Comparison of ENCODE assay signal across 17 cellular contexts in the genomic region with DNA sequence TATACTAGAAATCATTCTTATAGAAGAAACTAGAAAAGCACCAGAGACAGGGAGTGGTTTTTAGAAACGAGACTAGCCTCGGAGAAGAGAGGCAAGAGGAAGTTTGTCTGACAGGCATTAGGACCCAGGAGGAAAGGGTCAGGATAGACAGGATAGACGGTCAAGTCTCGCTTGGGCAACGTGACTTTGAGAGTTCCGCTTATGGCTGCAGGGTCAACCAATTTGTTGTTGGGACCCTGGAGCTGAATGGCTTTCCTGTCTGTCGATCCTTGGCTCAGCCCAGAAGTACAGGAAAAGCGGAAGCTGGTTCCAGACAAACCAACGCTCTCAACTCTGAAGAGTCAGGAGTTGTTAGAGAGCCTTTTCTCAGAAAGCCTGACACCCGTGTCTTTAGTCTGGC.
DNase-seq lines count a peak whose midpoint lies in the region; ATAC-seq, FAIRE-seq and TF ChIP-seq lines count a peak whose summit lies in the region.
"Had no signal": no experiment of that assay in that cellular context is flagged by ENCODE, and none has a peak within 500 bp of the region (broad histone marks: within the 10 kb centered on the region; RNA-seq: fewer than 3 reads in every experiment).

No MANE protein-coding gene starts in this region.

- no peak overlapping the region for H3K9ac ChIP-seq in K562 (ENCODE audit: insufficient read depth in 1 of 2, low read depth in 2 of 2, low read length in 2 of 2)

- in situ Hi-C loops in K562 (cut with MboI) = no loop called here

- peaks cover 12% of the 10 kb centered on the region for H3K9me3 ChIP-seq in SJCRH30 (replicated peaks)
- H3K9me3 ChIP-seq in K562 (replicated peaks; ENCODE audit: control insufficient read depth, insufficient read depth, low read depth, low read length) = peaks cover 3% of the 10 kb centered on the region; the same call in 1 of the 2 replicates

- no peak for TF ChIP-seq CTCF in K562 (IDR thresholded peaks at IDR 0.05 in 2 of 3, conservative IDR thresholded peaks at IDR 0.05 in 1 of 3; ENCODE audit: insufficient read depth in 2 of 3, low read depth in 1 of 3, low read length in 3 of 3)

- H3K79me2 ChIP-seq in K562 (ENCODE audit: control insufficient read depth, insufficient read depth, low read length) = no peaks in the 10 kb centered on the region

- 5% methylated on average over 10 of the region's 10 CpGs for WGBS in K562 (ENCODE audit: insufficient coverage, low coverage, missing lambda C conversion rate)

- FAIRE-seq in K562 (lab: Jason Lieb, UNC) = no peak
- FAIRE-seq: G401.6, GM12892, GM19239 had no signal

- TF ChIP-seq POLR2A in K562 (conservative IDR thresholded peaks at IDR 0.05) = no peak

- H3K4me3 ChIP-seq in SJCRH30 (peak overlapping the region; percentile 47), K562 (peak overlapping the region; percentile 30; the same call in 1 of the 2 replicates)

- no peaks in the 10 kb centered on the region for H3K9me1 ChIP-seq in K562 (ENCODE audit: control insufficient read depth, insufficient read depth, low read length)

- H3K4me2 ChIP-seq in K562 (ENCODE audit: insufficient read depth, low read length) = peak overlapping the region; percentile 70

- DNase-seq in H4 (ENCODE audit: low spot score) (peak; percentile 31), SJCRH30 (peak; percentile 31 to 46), K562 (ENCODE audit: extremely low read depth in 1 of 4, low spot score in 3 of 4) (peak in 1 of 4 experiments; percentile 24), NCI-H774 (lab: John Stamatoyannopoulos, UW) (no peak)
- DNase-seq: C1 segment of cervical spinal cord; Caco-2; CD4-positive, alpha-beta memory T cell; DMS153; DND-41; GOT3; H7; HCEC 1CT had no signal

- H3K27me3 ChIP-seq in SJCRH30 (no peaks in the 10 kb centered on the region), K562 (ENCODE audit: control insufficient read depth in 2 of 2, insufficient read depth in 2 of 2, low read length in 2 of 2) (no peaks in the 10 kb centered on the region)

- no peak for TF ChIP-seq EP300 in K562 (IDR thresholded peaks at IDR 0.05; ENCODE audit: low read length)

- no peaks in the 10 kb centered on the region; the same call in 1 of the 2 replicates for H3K4me1 ChIP-seq in SJCRH30
- no peaks in the 10 kb centered on the region for H3K4me1 ChIP-seq in K562 (replicated peaks in 1 of 2; ENCODE audit: control insufficient read depth in 2 of 2, insufficient read depth in 2 of 2, low read length in 2 of 2)
- H3K4me1 ChIP-seq: Caco-2 had no signal

- POLR2A ChIA-PET in K562 (lab: Yijun Ruan, JAX) = no interaction called here

- TF ChIP-seq RAD21 in K562 (CRISPR knock-in tag; conservative IDR thresholded peaks at IDR 0.05 in 1 of 2, IDR thresholded peaks at IDR 0.05 in 1 of 2) = no peak

- peak overlapping the region; percentile 89 for H2AFZ ChIP-seq in K562 (ENCODE audit: low read depth, low read length)

- CTCF ChIA-PET in K562 (lab: Yijun Ruan, JAX; ENCODE audit: low intra/inter-chr PET ratio) = no interaction called here

- ATAC-seq in K562 (0 out of 3 replicates have a peak, but pooled peaks have one; percentile 36), GM19351 (IDR thresholded peaks at IDR 0.05; ENCODE audit: unreplicated experiment) (no peak), HG02610 (IDR thresholded peaks at IDR 0.05; ENCODE audit: unreplicated experiment) (no peak)

- no peaks in the 10 kb centered on the region for H4K20me1 ChIP-seq in K562 (replicated peaks; ENCODE audit: control insufficient read depth, insufficient read depth, low read length)

- H3K27ac ChIP-seq in SJCRH30 (peak overlapping the region; percentile 8; the same call in 1 of the 2 replicates), K562 (ENCODE audit: extremely low read depth, low read depth, low read length) (no peak overlapping the region; the same call in 2 of the 3 replicates)

- no TSS peak for BruUV-seq in K562 (replicated peaks; lab: Mats Ljungman, UMichigan)

- intact Hi-C loops in K562 (cut with micrococcal nuclease) = no loop called here

- H3K36me3 ChIP-seq in SJCRH30 (no peaks in the 10 kb centered on the region), K562 (ENCODE audit: control insufficient read depth, insufficient read depth, low read length) (no peaks in the 10 kb centered on the region)

TF ChIP-seq in K562, 482 proteins besides CTCF, POLR2A, EP300 and RAD21 (continues in another document):
- TF ChIP-seq ZNF311 (CRISPR knock-in tag; IDR thresholded peaks at IDR 0.05) = no peak
- TF ChIP-seq FOXM1 (IDR thresholded peaks at IDR 0.05; ENCODE audit: low read depth) = 0 out of 2 replicates have a peak, but pooled peaks have one; percentile 23
- no peak for TF ChIP-seq FOXM1 (CRISPR knock-in tag; IDR thresholded peaks at IDR 0.05; ENCODE audit: low read depth)
- TF ChIP-seq, protein P1, sequence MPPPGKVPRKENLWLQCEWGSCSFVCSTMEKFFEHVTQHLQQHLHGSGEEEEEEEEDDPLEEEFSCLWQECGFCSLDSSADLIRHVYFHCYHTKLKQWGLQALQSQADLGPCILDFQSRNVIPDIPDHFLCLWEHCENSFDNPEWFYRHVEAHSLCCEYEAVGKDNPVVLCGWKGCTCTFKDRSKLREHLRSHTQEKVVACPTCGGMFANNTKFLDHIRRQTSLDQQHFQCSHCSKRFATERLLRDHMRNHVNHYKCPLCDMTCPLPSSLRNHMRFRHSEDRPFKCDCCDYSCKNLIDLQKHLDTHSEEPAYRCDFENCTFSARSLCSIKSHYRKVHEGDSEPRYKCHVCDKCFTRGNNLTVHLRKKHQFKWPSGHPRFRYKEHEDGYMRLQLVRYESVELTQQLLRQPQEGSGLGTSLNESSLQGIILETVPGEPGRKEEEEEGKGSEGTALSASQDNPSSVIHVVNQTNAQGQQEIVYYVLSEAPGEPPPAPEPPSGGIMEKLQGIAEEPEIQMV (tag; conservative IDR thresholded peaks at IDR 0.05; ENCODE audit: low read depth) = no peak
- TF ChIP-seq, protein P2, sequence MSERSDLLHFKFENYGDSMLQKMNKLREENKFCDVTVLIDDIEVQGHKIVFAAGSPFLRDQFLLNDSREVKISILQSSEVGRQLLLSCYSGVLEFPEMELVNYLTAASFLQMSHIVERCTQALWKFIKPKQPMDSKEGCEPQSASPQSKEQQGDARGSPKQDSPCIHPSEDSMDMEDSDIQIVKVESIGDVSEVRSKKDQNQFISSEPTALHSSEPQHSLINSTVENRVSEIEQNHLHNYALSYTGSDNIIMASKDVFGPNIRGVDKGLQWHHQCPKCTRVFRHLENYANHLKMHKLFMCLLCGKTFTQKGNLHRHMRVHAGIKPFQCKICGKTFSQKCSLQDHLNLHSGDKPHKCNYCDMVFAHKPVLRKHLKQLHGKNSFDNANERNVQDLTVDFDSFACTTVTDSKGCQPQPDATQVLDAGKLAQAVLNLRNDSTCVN (CRISPR knock-in tag; IDR thresholded peaks at IDR 0.05) = no peak
- peak; percentile 26; the same call in 1 of the 2 replicates for TF ChIP-seq ELF1 (tag; IDR thresholded peaks at IDR 0.05)
- TF ChIP-seq L3MBTL2 (IDR thresholded peaks at IDR 0.05) = peak; percentile 48; the same call in 1 of the 2 replicates
- TF ChIP-seq ILK (tag; IDR thresholded peaks at IDR 0.05; ENCODE audit: borderline replicate concordance, low read depth) = no peak
- TF ChIP-seq, protein P3, sequence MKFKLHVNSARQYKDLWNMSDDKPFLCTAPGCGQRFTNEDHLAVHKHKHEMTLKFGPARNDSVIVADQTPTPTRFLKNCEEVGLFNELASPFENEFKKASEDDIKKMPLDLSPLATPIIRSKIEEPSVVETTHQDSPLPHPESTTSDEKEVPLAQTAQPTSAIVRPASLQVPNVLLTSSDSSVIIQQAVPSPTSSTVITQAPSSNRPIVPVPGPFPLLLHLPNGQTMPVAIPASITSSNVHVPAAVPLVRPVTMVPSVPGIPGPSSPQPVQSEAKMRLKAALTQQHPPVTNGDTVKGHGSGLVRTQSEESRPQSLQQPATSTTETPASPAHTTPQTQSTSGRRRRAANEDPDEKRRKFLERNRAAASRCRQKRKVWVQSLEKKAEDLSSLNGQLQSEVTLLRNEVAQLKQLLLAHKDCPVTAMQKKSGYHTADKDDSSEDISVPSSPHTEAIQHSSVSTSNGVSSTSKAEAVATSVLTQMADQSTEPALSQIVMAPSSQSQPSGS (CRISPR knock-in tag; IDR thresholded peaks at IDR 0.05) = no peak
- peak; percentile 42; the same call in 1 of the 2 replicates for TF ChIP-seq GABPA (tag; conservative IDR thresholded peaks at IDR 0.05; ENCODE audit: low read depth)
